Comparison of ENCODE assay signal across 7 cellular contexts in genomic region chr16:67528870-67529638, GRCh38. TPM values are rescaled to one million over a fixed set of nuclear protein-coding genes. Genes with fewer than 3 reads are reported as not detected.
DNase-seq lines count a peak whose midpoint lies in the region; TF ChIP-seq lines count a peak whose summit lies in the region.

No MANE protein-coding gene starts in this region.

- H3K27ac Mint-ChIP-seq in activated T-helper 2 cell treated with anti-CD3 and anti-CD28 coated beads, Interferon-gamma antibody, Interleukin-2, Interleukin-4, amounts not matched to agents 10 μg/mL and 5 μg/mL and 100 μg/mL, durations not matched to agents 14 hours and 24 hours and 36 hours: no peak overlapping the region
- H3K27ac Mint-ChIP-seq in glutamatergic neuron (ENCODE audit: unreplicated experiment): peak overlapping the region; percentile 98

- TF ChIP-seq CTCF in GM12865 (IDR thresholded peaks at IDR 0.05; ENCODE audit: insufficient read depth, low read depth, low read length, missing control alignments): no peak
- TF ChIP-seq CTCF in glutamatergic neuron (IDR thresholded peaks at IDR 0.05; ENCODE audit: partially characterized antibody, unreplicated experiment): no peak
- TF ChIP-seq CTCF in parathyroid adenoma (IDR thresholded peaks at IDR 0.05): no peak

- H3K27me3 Mint-ChIP-seq in activated T-helper 2 cell treated with anti-CD3 and anti-CD28 coated beads, Interferon-gamma antibody, Interleukin-2, Interleukin-4, amounts not matched to agents 10 μg/mL and 5 μg/mL and 100 μg/mL, durations not matched to agents 14 hours and 24 hours and 36 hours (ENCODE audit: low read depth): peaks cover 28% of the 10 kb centered on the region
- H3K27me3 Mint-ChIP-seq in glutamatergic neuron (ENCODE audit: unreplicated experiment): peaks cover 34% of the 10 kb centered on the region

- peak overlapping the region; percentile 45 for H3K27ac ChIP-seq in KOPT-K1 (ENCODE audit: low read depth, low read length, poor library complexity, severe bottlenecking)
- H3K27ac ChIP-seq in parathyroid adenoma: peak overlapping the region; percentile 54

- no peaks in the 10 kb centered on the region for H3K36me3 Mint-ChIP-seq in activated T-helper 2 cell treated with anti-CD3 and anti-CD28 coated beads, Interferon-gamma antibody, Interleukin-2, Interleukin-4, amounts not matched to agents 10 μg/mL and 5 μg/mL and 100 μg/mL, durations not matched to agents 14 hours and 24 hours and 36 hours (ENCODE audit: low read depth)
- peaks cover 5% of the 10 kb centered on the region for H3K36me3 Mint-ChIP-seq in glutamatergic neuron (ENCODE audit: unreplicated experiment)

- H3K4me3 ChIP-seq in GM12865 (ENCODE audit: low read depth, low read length): peak overlapping the region; percentile 51
- H3K4me3 ChIP-seq in parathyroid adenoma (ENCODE audit: low read depth, low read length): peak overlapping the region; percentile 76

- intact Hi-C loops in activated T-helper 2 cell treated with anti-CD3 and anti-CD28 coated beads, Interferon-gamma antibody, Interleukin-2, Interleukin-4, amounts not matched to agents 10 μg/mL and 5 μg/mL and 100 μg/mL, durations not matched to agents 14 hours and 24 hours and 36 hours (cut with micrococcal nuclease): loop anchor here (1.0 to 10.0 kb wide), 3 partner anchors 8 to 406 kb away; partner anchors contain the start of genes CTRL, PSMB10, RANBP10 and TSNAXIP1

- H3K79me2 ChIP-seq in parathyroid adenoma: peaks cover 34% of the 10 kb centered on the region

- peaks cover 7% of the 10 kb centered on the region for H3K4me1 Mint-ChIP-seq in activated T-helper 2 cell treated with anti-CD3 and anti-CD28 coated beads, Interferon-gamma antibody, Interleukin-2, Interleukin-4, amounts not matched to agents 10 μg/mL and 5 μg/mL and 100 μg/mL, durations not matched to agents 14 hours and 24 hours and 36 hours (ENCODE audit: low read depth)
- peaks cover 19% of the 10 kb centered on the region for H3K4me1 Mint-ChIP-seq in glutamatergic neuron (ENCODE audit: low read depth, unreplicated experiment)

- no peaks in the 10 kb centered on the region for H3K36me3 ChIP-seq in KOPT-K1 (ENCODE audit: insufficient read depth, low read length)
- no peaks in the 10 kb centered on the region for H3K36me3 ChIP-seq in parathyroid adenoma (ENCODE audit: control insufficient read depth, insufficient read depth, low read length)

- H3K4me1 ChIP-seq in parathyroid adenoma: peaks cover 12% of the 10 kb centered on the region

- peak overlapping the region; percentile 73 for H3K4me3 Mint-ChIP-seq in activated T-helper 2 cell treated with anti-CD3 and anti-CD28 coated beads, Interferon-gamma antibody, Interleukin-2, Interleukin-4, amounts not matched to agents 10 μg/mL and 5 μg/mL and 100 μg/mL, durations not matched to agents 14 hours and 24 hours and 36 hours (ENCODE audit: low read depth)
- peak overlapping the region; percentile 98 for H3K4me3 Mint-ChIP-seq in glutamatergic neuron (ENCODE audit: unreplicated experiment)

- H3K9ac ChIP-seq in parathyroid adenoma: peak overlapping the region; percentile 79

- no peak for DNase-seq in GM12865 (ENCODE audit: low read depth)
- no peak for DNase-seq in activated T-helper 2 cell treated with anti-CD3 and anti-CD28 coated beads, Interferon-gamma antibody, Interleukin-2, Interleukin-4, amounts not matched to agents 10 μg/mL and 5 μg/mL and 100 μg/mL, durations not matched to agents 14 hours and 24 hours and 36 hours (ENCODE audit: low spot score)
- peak; percentile 62 for DNase-seq in glutamatergic neuron
- DNase-seq in NCI-H446 (lab: John Stamatoyannopoulos, UW): no peak
- DNase-seq in NCI-H1694 treated with DMSO at 0.1 percent for 48 hours (lab: John Stamatoyannopoulos, UW): no peak

- no peaks in the 10 kb centered on the region for H3K9me3 Mint-ChIP-seq in activated T-helper 2 cell treated with anti-CD3 and anti-CD28 coated beads, Interferon-gamma antibody, Interleukin-2, Interleukin-4, amounts not matched to agents 10 μg/mL and 5 μg/mL and 100 μg/mL, durations not matched to agents 14 hours and 24 hours and 36 hours
- peaks cover 11% of the 10 kb centered on the region for H3K9me3 Mint-ChIP-seq in glutamatergic neuron (ENCODE audit: unreplicated experiment)

- no peaks in the 10 kb centered on the region for H3K27me3 ChIP-seq in parathyroid adenoma (ENCODE audit: control insufficient read depth, insufficient read depth, low read length)

- H3K9me3 ChIP-seq in KOPT-K1 (ENCODE audit: insufficient read depth, low read length, poor library complexity, severe bottlenecking) (no peaks in the 10 kb centered on the region), parathyroid adenoma (ENCODE audit: control insufficient read depth, low read length) (no peaks in the 10 kb centered on the region)

- peak overlapping the region; percentile 82 for H2AFZ ChIP-seq in parathyroid adenoma

- peak overlapping the region; percentile 98 for H3K4me2 ChIP-seq in parathyroid adenoma (ENCODE audit: low read length)

RNA-seq across cellular contexts. Expression of gene RIPOR1, which starts 0.4 kb away (rescaled TPM):
- total RNA-seq in activated T-helper 2 cell treated with anti-CD3 and anti-CD28 coated beads, Interferon-gamma antibody, Interleukin-2, Interleukin-4, amounts not matched to agents 10 μg/mL and 5 μg/mL and 100 μg/mL, durations not matched to agents 14 hours and 24 hours and 36 hours: 25.6 and 26.3 TPM in 2 replicates
- total RNA-seq in glutamatergic neuron (ENCODE audit: unreplicated experiment): 191 TPM

RNA-seq across cellular contexts. Expression of gene CTCF, which starts 33.3 kb away (rescaled TPM):
- total RNA-seq in activated T-helper 2 cell treated with anti-CD3 and anti-CD28 coated beads, Interferon-gamma antibody, Interleukin-2, Interleukin-4, amounts not matched to agents 10 μg/mL and 5 μg/mL and 100 μg/mL, durations not matched to agents 14 hours and 24 hours and 36 hours: 59.7 and 61.2 TPM in 2 replicates
- total RNA-seq in glutamatergic neuron (ENCODE audit: unreplicated experiment): 42.8 TPM

RNA-seq across cellular contexts. Expression of gene AGRP, which starts 45.7 kb away (rescaled TPM):
- not detected in 2 replicates for total RNA-seq in activated T-helper 2 cell treated with anti-CD3 and anti-CD28 coated beads, Interferon-gamma antibody, Interleukin-2, Interleukin-4, amounts not matched to agents 10 μg/mL and 5 μg/mL and 100 μg/mL, durations not matched to agents 14 hours and 24 hours and 36 hours
- total RNA-seq in glutamatergic neuron (ENCODE audit: unreplicated experiment): not detected

RNA-seq across cellular contexts. Expression of gene ATP6V0D1, which starts 48.1 kb away (rescaled TPM):
- total RNA-seq in activated T-helper 2 cell treated with anti-CD3 and anti-CD28 coated beads, Interferon-gamma antibody, Interleukin-2, Interleukin-4, amounts not matched to agents 10 μg/mL and 5 μg/mL and 100 μg/mL, durations not matched to agents 14 hours and 24 hours and 36 hours: 31.5 and 33.9 TPM in 2 replicates
- 111 TPM for total RNA-seq in glutamatergic neuron (ENCODE audit: unreplicated experiment)
